In the genomic region with DNA sequence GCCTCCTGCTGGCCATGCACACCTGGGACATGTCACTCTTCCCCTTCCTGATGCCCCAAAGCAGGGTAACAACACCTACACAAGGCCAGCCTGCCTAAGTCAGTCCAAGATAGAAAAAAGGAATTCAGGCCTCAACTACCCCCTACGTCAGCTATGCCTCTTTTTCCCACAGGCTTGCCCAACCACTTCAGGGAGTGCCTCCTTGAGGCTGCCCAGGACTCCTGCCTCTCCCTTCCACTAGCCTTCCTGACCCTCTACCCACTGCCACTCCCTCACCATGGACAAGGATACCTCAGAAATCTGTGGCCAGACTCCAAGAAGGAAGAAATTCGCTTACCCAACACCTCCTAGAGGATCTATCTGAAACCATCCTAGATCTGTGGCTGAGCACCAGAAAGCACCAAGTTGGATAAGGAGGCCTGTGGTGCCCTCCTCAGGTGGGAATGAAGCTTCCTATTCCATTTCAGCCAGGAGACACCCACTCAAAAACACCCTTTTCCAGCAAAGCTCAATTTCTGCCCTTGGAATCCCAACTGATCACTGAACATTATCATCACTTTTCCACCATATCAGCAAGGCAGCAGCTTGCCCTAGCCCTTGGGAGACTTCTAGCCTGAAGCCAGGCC, we compare ENCODE assay signal across 8 cellular contexts. TPM values are rescaled to one million over a fixed set of nuclear protein-coding genes. Genes with fewer than 3 reads are reported as not detected.
DNase-seq lines count a peak whose midpoint lies in the region; ATAC-seq and TF ChIP-seq lines count a peak whose summit lies in the region.

No MANE protein-coding gene starts in this region.

- H3K36me3 ChIP-seq in DND-41 (ENCODE audit: insufficient read depth, low read length) (peaks cover 55% of the 10 kb centered on the region), neutrophil (peaks cover 25% of the 10 kb centered on the region)

- H3K79me2 ChIP-seq in DND-41 (ENCODE audit: insufficient read depth, low read length): peaks cover 70% of the 10 kb centered on the region

- TF ChIP-seq CTCF in DND-41 (IDR thresholded peaks at IDR 0.05; ENCODE audit: borderline replicate concordance, extremely low read depth, low read length, poor library complexity, severe bottlenecking) (no peak), endothelial cell (IDR thresholded peaks at IDR 0.05; ENCODE audit: unreplicated experiment) (no peak), neutrophil (IDR thresholded peaks at IDR 0.05) (no peak)

- H3K27me3 ChIP-seq in DND-41 (ENCODE audit: insufficient read depth, low read length, poor library complexity) (no peaks in the 10 kb centered on the region), neutrophil (no peaks in the 10 kb centered on the region)

- DNase-seq in DND-41: no peak
- DNase-seq in NCI-H69 (lab: John Stamatoyannopoulos, UW): peak; percentile 1
- no peak for DNase-seq in endothelial cell (ENCODE audit: low spot score)
- DNase-seq in NCI-H146 (lab: John Stamatoyannopoulos, UW): no peak
- no peak for DNase-seq in stimulated activated CD4-positive, alpha-beta T cell treated with anti-CD3 and anti-CD28 coated beads, Interleukin-12 subunit alpha, Interleukin-12 subunit beta, amount 100 ng/mL, for 4 hours
- no peak for DNase-seq in NCI-H345 (lab: John Stamatoyannopoulos, UW)

- H3K4me3 ChIP-seq in DND-41 (ENCODE audit: low read depth in 1 of 2, low read length in 2 of 2): peak overlapping the region; percentile 84 to 87; a peak in 3 of 4 replicates
- H3K4me3 ChIP-seq in neutrophil (ENCODE audit: low read depth in 1 of 2, low read length in 1 of 2): peak overlapping the region; percentile 69 to 96

- H3K27ac ChIP-seq in DND-41 (ENCODE audit: low read length): peak overlapping the region; percentile 100
- no peak overlapping the region for H3K27ac ChIP-seq in neutrophil

- H3K4me2 ChIP-seq in DND-41 (ENCODE audit: insufficient read depth, low read length): peak overlapping the region; percentile 82

- ATAC-seq in DND-41 (ENCODE audit: insufficient read depth, low read depth) (no peak), HG03565 (IDR thresholded peaks at IDR 0.05; ENCODE audit: unreplicated experiment) (no peak)

- no peaks in the 10 kb centered on the region for H3K27me3 Mint-ChIP-seq in endothelial cell (ENCODE audit: unreplicated experiment)

- H3K9me3 ChIP-seq in DND-41 (ENCODE audit: insufficient read depth, low read length, severe bottlenecking): no peaks in the 10 kb centered on the region
- no peaks in the 10 kb centered on the region for H3K9me3 ChIP-seq in neutrophil

- peaks cover 52% of the 10 kb centered on the region for H4K20me1 ChIP-seq in DND-41 (ENCODE audit: insufficient read depth, low read length)

- H2AFZ ChIP-seq in DND-41 (ENCODE audit: low read depth, low read length): no peak overlapping the region

- no peak overlapping the region for H3K27ac Mint-ChIP-seq in endothelial cell (ENCODE audit: unreplicated experiment)

- H3K9me3 Mint-ChIP-seq in endothelial cell (ENCODE audit: unreplicated experiment): no peaks in the 10 kb centered on the region

- peak overlapping the region; percentile 97 for H3K4me3 Mint-ChIP-seq in endothelial cell (ENCODE audit: unreplicated experiment)

- H3K4me1 ChIP-seq in DND-41 (ENCODE audit: insufficient read depth, low read length): peaks cover 44% of the 10 kb centered on the region
- peaks cover 37 to 49% of the 10 kb centered on the region in 2 experiments for H3K4me1 ChIP-seq in neutrophil (ENCODE audit: control insufficient read depth in 1 of 2, insufficient read depth in 1 of 2, low read depth in 1 of 2, low read length in 1 of 2)

- peak overlapping the region; percentile 94 for H3K9ac ChIP-seq in DND-41 (ENCODE audit: low read depth, low read length)

- H3K4me1 Mint-ChIP-seq in endothelial cell (ENCODE audit: unreplicated experiment): peaks cover 34% of the 10 kb centered on the region

- H3K36me3 Mint-ChIP-seq in endothelial cell (ENCODE audit: low read depth, unreplicated experiment): no peaks in the 10 kb centered on the region

RNA-seq across cellular contexts. Expression of gene KDM5C, which starts 1.8 kb away (rescaled TPM):
- 132 TPM for total RNA-seq in endothelial cell (ENCODE audit: unreplicated experiment)

RNA-seq across cellular contexts. Expression of gene IQSEC2, which starts 58.2 kb away (rescaled TPM):
- total RNA-seq in endothelial cell (ENCODE audit: unreplicated experiment): 38.9 TPM
